8 cellular contexts compared by ENCODE assay signal in genomic region chr3:151379083-151379734, GRCh38. TPM values are rescaled to one million over a fixed set of nuclear protein-coding genes. Genes with fewer than 3 reads are reported as not detected.
A peak's percentile ranks its signal among the peaks of the same experiment; 100 is the strongest.
DNase-seq lines count a peak whose midpoint lies in the region; ATAC-seq, FAIRE-seq and TF ChIP-seq lines count a peak whose summit lies in the region.

No MANE protein-coding gene starts in this region.

- peak overlapping the region; percentile 14 for H3K27ac Mint-ChIP-seq in memory B cell

- H3K9me3 ChIP-seq in AG04450 (ENCODE audit: control insufficient read depth, insufficient read depth, low read length), result no peaks in the 10 kb centered on the region

- ATAC-seq in memory B cell (ENCODE audit: low read depth) (peak; percentile 62), HG03095 (IDR thresholded peaks at IDR 0.05; ENCODE audit: unreplicated experiment) (no peak)

- TF ChIP-seq CTCF in AG04450 (IDR thresholded peaks at IDR 0.05; ENCODE audit: low read depth, low read length) (peak; percentile 80), GM12873 (IDR thresholded peaks at IDR 0.05; ENCODE audit: insufficient read depth, low read depth, low read length, missing control alignments) (peak; percentile 73), KMS-11 (conservative IDR thresholded peaks at IDR 0.05; ENCODE audit: low read depth, low read length) (peak; percentile 49; the same call in 1 of the 2 replicates), astrocyte of the cerebellum (IDR thresholded peaks at IDR 0.05; ENCODE audit: low read depth, low read length, missing control alignments) (peak; percentile 75)

- H3K4me1 ChIP-seq in KMS-11 (ENCODE audit: low read depth, poor library complexity, severe bottlenecking), result no peaks in the 10 kb centered on the region

- H3K4me3 Mint-ChIP-seq in memory B cell, result no peak overlapping the region

- H3K27me3 ChIP-seq in AG04450 (ENCODE audit: control insufficient read depth, insufficient read depth, low read length) (no peaks in the 10 kb centered on the region), KMS-11 (ENCODE audit: insufficient read depth, low read depth) (no peaks in the 10 kb centered on the region)

- no peak overlapping the region for H3K4me2 ChIP-seq in KMS-11

- no peaks in the 10 kb centered on the region for H3K9me3 Mint-ChIP-seq in memory B cell

- no peak overlapping the region for H3K4me3 ChIP-seq in AG04450 (ENCODE audit: low read depth, low read length)
- no peak overlapping the region for H3K4me3 ChIP-seq in KMS-11 (IDR thresholded peaks at IDR 0.05; ENCODE audit: insufficient read depth, low read depth, low read length)
- H3K4me3 ChIP-seq in astrocyte of the cerebellum (ENCODE audit: low read depth, low read length), result no peak overlapping the region

- H3K27me3 Mint-ChIP-seq in memory B cell, result no peaks in the 10 kb centered on the region

- no peaks in the 10 kb centered on the region for H4K20me1 ChIP-seq in KMS-11 (ENCODE audit: insufficient read depth)

- POLR2A ChIA-PET in AG04450 (lab: Yijun Ruan, JAX), result no interaction called here

- DNase-seq in AG04450 (ENCODE audit: low read depth, low spot score) (no peak), astrocyte of the cerebellum (ENCODE audit: low read depth) (no peak), memory B cell (ENCODE audit: low spot score in 2 of 2) (peak in 1 of 2 donors; percentile 31), GM12892 (ENCODE audit: insufficient read length) (no peak), NCI-H2029 treated with DMSO at 0.1 percent for 48 hours (lab: John Stamatoyannopoulos, UW) (no peak)

- CTCF ChIA-PET in AG04450 (lab: Charles Lee), result interaction anchor here (0.6 to 2.0 kb wide), 10 partner anchors 8 to 459 kb away, joined by 3 to 11 read pairs (median 4); no protein-coding TSS in a partner anchor

- no peak for TF ChIP-seq POLR2A in GM12892 (IDR thresholded peaks at IDR 0.05; ENCODE audit: low read depth, low read length)

- H3K4me1 Mint-ChIP-seq in memory B cell, result peaks cover 28% of the 10 kb centered on the region

- no peak overlapping the region for H3K27ac ChIP-seq in AG04450 (ENCODE audit: low read depth, low read length)
- H3K27ac ChIP-seq in KMS-11, result no peak overlapping the region

- no peaks in the 10 kb centered on the region for H3K36me3 ChIP-seq in KMS-11 (ENCODE audit: insufficient read depth)

- no peaks in the 10 kb centered on the region for H3K36me3 Mint-ChIP-seq in memory B cell

- H2AFZ ChIP-seq in KMS-11 (ENCODE audit: low read depth), result no peak overlapping the region

- no peaks in the 10 kb centered on the region for H3K79me2 ChIP-seq in KMS-11 (ENCODE audit: insufficient read depth, low read depth)

- in situ Hi-C loops in astrocyte of the cerebellum (cut with HindIII; ENCODE audit: low sequenced_read_pairs), result no loop called here

- FAIRE-seq in GM12892 (lab: Jason Lieb, UNC), result no peak

- no peak overlapping the region for H3K9ac ChIP-seq in KMS-11

RNA-seq across cellular contexts. Expression of gene P2RY12, which starts 5.3 kb away (rescaled TPM):
- not detected in 2 replicates for polyA plus RNA-seq in AG04450 (2011; rRNA removed)
- not detected in 2 replicates for polyA minus RNA-seq in AG04450 (2011; rRNA and poly(A)+ RNA removed)
- polyA plus RNA-seq in GM12892 (2012; ENCODE audit: missing spikeins), result 0.15 TPM

RNA-seq across cellular contexts. Expression of gene P2RY13, which starts 49.9 kb away (rescaled TPM):
- polyA plus RNA-seq in AG04450 (2011; rRNA removed), result not detected in 2 replicates
- polyA minus RNA-seq in AG04450 (2011; rRNA and poly(A)+ RNA removed), result not detected in 2 replicates
- polyA plus RNA-seq in GM12892 (2012; ENCODE audit: missing spikeins), result not detected
